8 cellular contexts compared by ENCODE assay signal in the genomic region with DNA sequence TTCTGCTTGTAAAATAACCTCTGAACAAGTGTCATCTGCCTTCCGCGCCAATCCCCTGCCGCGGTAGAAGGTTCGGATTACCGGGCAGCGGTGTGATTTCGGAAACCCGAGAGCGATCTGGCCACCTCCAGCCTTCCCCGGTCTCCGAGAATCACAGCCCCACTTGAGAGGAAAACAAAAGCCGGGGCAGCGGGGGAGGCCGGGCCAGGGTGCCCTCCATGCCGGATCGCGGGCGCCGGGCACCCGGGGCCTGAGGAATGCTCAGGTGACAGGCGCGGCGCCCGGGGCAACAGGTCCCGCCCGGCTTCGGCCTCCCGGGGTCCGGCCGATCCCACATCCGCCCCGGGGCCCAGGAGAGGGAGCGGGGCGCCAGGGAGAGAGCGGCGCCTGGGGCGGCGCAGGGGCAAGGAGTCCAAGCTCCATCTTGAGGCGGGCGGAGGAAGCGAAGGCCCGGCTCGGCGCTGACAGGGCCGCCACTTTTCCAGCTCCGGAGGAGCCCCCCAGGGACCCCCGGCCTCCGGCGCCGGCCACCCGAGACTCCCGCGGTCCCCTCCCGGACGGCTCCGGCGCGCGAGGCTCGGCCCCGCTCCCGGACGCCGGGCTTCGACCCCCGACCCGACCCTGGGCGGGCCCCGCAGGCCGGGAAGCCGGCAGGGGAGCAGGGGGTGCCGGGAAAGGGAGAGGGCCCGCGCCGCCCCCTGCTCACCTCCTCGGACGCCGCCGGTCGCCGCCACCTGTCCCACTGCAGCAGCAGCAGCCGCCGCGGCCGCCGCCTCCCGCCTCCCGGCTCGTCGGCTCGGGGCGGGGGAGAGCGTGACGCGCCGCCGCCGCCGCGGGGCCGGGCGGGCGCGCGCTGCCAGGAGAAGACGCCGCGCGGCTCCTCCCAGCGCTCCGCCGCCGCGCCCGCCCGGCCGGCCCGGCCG. TPM values are rescaled to one million over a fixed set of nuclear protein-coding genes. Genes with fewer than 3 reads are reported as not detected.
DNase-seq lines count a peak whose midpoint lies in the region; ATAC-seq, FAIRE-seq and TF ChIP-seq lines count a peak whose summit lies in the region.

A gene (minus strand): TSS at position 855 of the 923 bp plus-strand sequence. CDS start 42,217 bp downstream, outside the sequence.

- WGBS in SK-N-SH (ENCODE audit: low lambda C conversion rate), result 0% methylated on average over 15 of the region's 120 CpGs

- no peak for FAIRE-seq in D721Med (lab: Jason Lieb, UNC)

- POLR2A ChIA-PET in SK-N-SH (lab: Yijun Ruan, JAX), result no interaction called here
- POLR2A ChIA-PET in activated naive CD8-positive, alpha-beta T cell treated with anti-CD3 and anti-CD28 coated beads, Interleukin-2, amount 10 ng/mL, durations not matched to agents 7 days and 5 days (lab: Charles Lee), result interaction anchor here (0.6 to 1.1 kb wide), 7 partner anchors 8 to 104 kb away, joined by 3 to 6 read pairs (median 3); a partner anchor contains a TSS

- H3K9me3 ChIP-seq in HUES48 (ENCODE audit: control insufficient read depth, insufficient read depth, low read length) (no peaks in the 10 kb centered on the region), SK-N-SH (no peaks in the 10 kb centered on the region), cardiac muscle cell (ENCODE audit: low read depth) (no peaks in the 10 kb centered on the region)

- CTCF ChIA-PET in SK-N-SH (lab: Yijun Ruan, JAX), result interaction anchor here (0.6 to 2.4 kb wide), 4 partner anchors 8 to 111 kb away, joined by 3 to 11 read pairs (median 6); no protein-coding TSS in a partner anchor

- peaks cover 22% of the 10 kb centered on the region for H3K4me1 Mint-ChIP-seq in activated naive CD8-positive, alpha-beta T cell treated with anti-CD3 and anti-CD28 coated beads, Interleukin-2, amount 10 ng/mL, durations not matched to agents 7 days and 5 days

- peak within 1 kb of the TSS; percentile 73 for H2AFZ ChIP-seq in SK-N-SH (ENCODE audit: low read depth)

- H3F3A ChIP-seq in SK-N-SH (replicated peaks; ENCODE audit: insufficient read depth), result peaks cover 13% of the 10 kb centered on the region

- no peak for TF ChIP-seq EP300 in SK-N-SH (IDR thresholded peaks at IDR 0.05; ENCODE audit: borderline replicate concordance in 1 of 2, low read depth in 1 of 2, low read length in 1 of 2)

- H3K4me1 ChIP-seq in HUES48 (ENCODE audit: control insufficient read depth, insufficient read depth, low read length) (peaks cover 12% of the 10 kb centered on the region), SK-N-SH (ENCODE audit: control insufficient read depth in 1 of 2, insufficient read depth in 2 of 2, low read depth in 1 of 2, low read length in 1 of 2) (peaks cover 11 to 15% of the 10 kb centered on the region in 2 experiments; a peak in 2 of 4 replicates), cardiac muscle cell (ENCODE audit: low read depth) (peaks cover 17% of the 10 kb centered on the region)

- peak within 1 kb of the TSS; percentile 89 for H3K27ac Mint-ChIP-seq in activated naive CD8-positive, alpha-beta T cell treated with anti-CD3 and anti-CD28 coated beads, Interleukin-2, amount 10 ng/mL, durations not matched to agents 7 days and 5 days

- H3K4me3 Mint-ChIP-seq in activated naive CD8-positive, alpha-beta T cell treated with anti-CD3 and anti-CD28 coated beads, Interleukin-2, amount 10 ng/mL, durations not matched to agents 7 days and 5 days, result peak within 1 kb of the TSS; percentile 86

- intact Hi-C loops in posterior cingulate gyrus (cut with DNase I), result loop anchor here (2.0 kb wide), 1 partner anchor 79 kb away; a partner anchor contains a TSS

- H3K36me3 ChIP-seq in HUES48 (ENCODE audit: control insufficient read depth, insufficient read depth, low read length) (no peaks in the 10 kb centered on the region), SK-N-SH (replicated peaks in 1 of 2; ENCODE audit: control insufficient read depth in 1 of 2, insufficient read depth in 2 of 2, low read length in 1 of 2) (no peaks in the 10 kb centered on the region), cardiac muscle cell (no peaks in the 10 kb centered on the region)

- H4K20me1 ChIP-seq in SK-N-SH (ENCODE audit: insufficient read depth), result peaks cover 21% of the 10 kb centered on the region

- H3K4me2 ChIP-seq in SK-N-SH, result peak within 1 kb of the TSS; percentile 92

- DNase-seq in D721Med (ENCODE audit: insufficient read length, low spot score), result no peak
- DNase-seq in SK-N-SH, result peak; percentile 87
- peak; percentile 81 for DNase-seq in activated naive CD8-positive, alpha-beta T cell treated with anti-CD3 and anti-CD28 coated beads, Interleukin-2, amount 10 ng/mL, durations not matched to agents 7 days and 5 days
- peak; percentile 78 to 85 for DNase-seq in cardiac muscle cell (ENCODE audit: low read depth in 1 of 2, low spot score in 1 of 2)
- DNase-seq in posterior cingulate gyrus, result peak; percentile 26 to 92 (median 51)
- no peak for DNase-seq in middle frontal gyrus (ENCODE audit: extremely low spot score, low spot score)

- H3K9ac ChIP-seq in HUES48 (ENCODE audit: low read depth, low read length), result peak within 1 kb of the TSS; percentile 78
- H3K9ac ChIP-seq in SK-N-SH, result peak within 1 kb of the TSS; percentile 97

- TF ChIP-seq RAD21 in SK-N-SH (IDR thresholded peaks at IDR 0.05; ENCODE audit: low read length), result peak; percentile 36

- H3K27me3 Mint-ChIP-seq in activated naive CD8-positive, alpha-beta T cell treated with anti-CD3 and anti-CD28 coated beads, Interleukin-2, amount 10 ng/mL, durations not matched to agents 7 days and 5 days, result no peaks in the 10 kb centered on the region

- H3K27me3 ChIP-seq in HUES48 (ENCODE audit: control insufficient read depth, insufficient read depth, low read length), result no peaks in the 10 kb centered on the region
- H3K27me3 ChIP-seq in SK-N-SH (ENCODE audit: insufficient read depth), result no peaks in the 10 kb centered on the region
- no peaks in the 10 kb centered on the region for H3K27me3 ChIP-seq in cardiac muscle cell

- H3K9me3 Mint-ChIP-seq in activated naive CD8-positive, alpha-beta T cell treated with anti-CD3 and anti-CD28 coated beads, Interleukin-2, amount 10 ng/mL, durations not matched to agents 7 days and 5 days, result no peaks in the 10 kb centered on the region

- peak within 1 kb of the TSS; percentile 77 for H3K4me3 ChIP-seq in HUES48 (ENCODE audit: low read depth, low read length)
- H3K4me3 ChIP-seq in SK-N-SH (ENCODE audit: low read depth in 2 of 2, low read length in 1 of 2), result peak within 1 kb of the TSS; percentile 67 to 79
- H3K4me3 ChIP-seq in cardiac muscle cell, result peak within 1 kb of the TSS; percentile 74

- no peaks in the 10 kb centered on the region for H3K9me2 ChIP-seq in SK-N-SH

- TF ChIP-seq CTCF in D721Med (IDR thresholded peaks at IDR 0.05; ENCODE audit: insufficient read depth, missing control alignments) (peak; percentile 22), SK-N-SH (IDR thresholded peaks at IDR 0.05) (peak; percentile 47), cardiac muscle cell (IDR thresholded peaks at IDR 0.05; ENCODE audit: low read depth, low read length) (peak; percentile 50)

- H3K79me2 ChIP-seq in SK-N-SH (ENCODE audit: insufficient read depth), result peaks cover 50% of the 10 kb centered on the region

- H3K36me3 Mint-ChIP-seq in activated naive CD8-positive, alpha-beta T cell treated with anti-CD3 and anti-CD28 coated beads, Interleukin-2, amount 10 ng/mL, durations not matched to agents 7 days and 5 days, result no peaks in the 10 kb centered on the region

- ATAC-seq in GM19463 (IDR thresholded peaks at IDR 0.05; ENCODE audit: unreplicated experiment), result peak; percentile 68
- ATAC-seq in activated naive CD8-positive, alpha-beta T cell treated with anti-CD3 and anti-CD28 coated beads, Interleukin-2, amount 10 ng/mL, durations not matched to agents 7 days and 5 days (ENCODE audit: low read depth), result peak; percentile 76

- H3K27ac ChIP-seq in HUES48 (ENCODE audit: low read depth, low read length) (peak within 1 kb of the TSS; percentile 94), SK-N-SH (ENCODE audit: low read depth in 2 of 2, low read length in 1 of 2) (peak within 1 kb of the TSS; percentile 77 to 94), cardiac muscle cell (peak within 1 kb of the TSS; percentile 99)

TF ChIP-seq in SK-N-SH, 30 proteins besides CTCF, POLR2A, EP300 and RAD21:
- TF ChIP-seq, protein P1, sequence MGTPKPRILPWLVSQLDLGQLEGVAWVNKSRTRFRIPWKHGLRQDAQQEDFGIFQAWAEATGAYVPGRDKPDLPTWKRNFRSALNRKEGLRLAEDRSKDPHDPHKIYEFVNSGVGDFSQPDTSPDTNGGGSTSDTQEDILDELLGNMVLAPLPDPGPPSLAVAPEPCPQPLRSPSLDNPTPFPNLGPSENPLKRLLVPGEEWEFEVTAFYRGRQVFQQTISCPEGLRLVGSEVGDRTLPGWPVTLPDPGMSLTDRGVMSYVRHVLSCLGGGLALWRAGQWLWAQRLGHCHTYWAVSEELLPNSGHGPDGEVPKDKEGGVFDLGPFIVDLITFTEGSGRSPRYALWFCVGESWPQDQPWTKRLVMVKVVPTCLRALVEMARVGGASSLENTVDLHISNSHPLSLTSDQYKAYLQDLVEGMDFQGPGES (IDR thresholded peaks at IDR 0.05; ENCODE audit: low read depth, low read length), result no peak
- peak; percentile 11 for TF ChIP-seq MXI1 (IDR thresholded peaks at IDR 0.05; ENCODE audit: low read depth, low read length)
- 0 out of 2 replicates have a peak, but pooled peaks have one; percentile 21 for TF ChIP-seq TAF1 (IDR thresholded peaks at IDR 0.05; ENCODE audit: borderline replicate concordance, low read depth, low read length)
- peak; percentile 67; the same call in 1 of the 2 replicates for TF ChIP-seq SIN3A (IDR thresholded peaks at IDR 0.05; ENCODE audit: borderline replicate concordance, low read depth, low read length)
- TF ChIP-seq, protein P2, sequence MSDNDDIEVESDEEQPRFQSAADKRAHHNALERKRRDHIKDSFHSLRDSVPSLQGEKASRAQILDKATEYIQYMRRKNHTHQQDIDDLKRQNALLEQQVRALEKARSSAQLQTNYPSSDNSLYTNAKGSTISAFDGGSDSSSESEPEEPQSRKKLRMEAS (IDR thresholded peaks at IDR 0.05; ENCODE audit: low read depth), result no peak; the same call in 1 of the 2 replicates
- peak; percentile 54; the same call in 1 of the 2 replicates for TF ChIP-seq YY1 (IDR thresholded peaks at IDR 0.05; ENCODE audit: low read depth)

RNA-seq across cellular contexts. Expression of the gene that starts here (rescaled TPM):
- polyA plus RNA-seq in SK-N-SH (2012; rRNA removed), result 33.9 and 48.9 TPM in 2 replicates
- 31.8 and 32.6 TPM in 2 replicates for polyA plus RNA-seq in SK-N-SH (2012; cell fraction: cytosol; rRNA removed)
- 74.9 and 82.5 TPM in 2 replicates for polyA plus RNA-seq in SK-N-SH (2012; cell fraction: nucleus; rRNA removed)
- 10 to 100 TPM; 61.2 to 61.5 TPM for total RNA-seq in activated naive CD8-positive, alpha-beta T cell treated with anti-CD3 and anti-CD28 coated beads, Interleukin-2, amount 10 ng/mL, durations not matched to agents 7 days and 5 days
- 29.1 and 46.3 TPM in 2 replicates for total RNA-seq in cardiac muscle cell
- 29.6 and 40.0 TPM in 2 replicates for polyA plus RNA-seq in cardiac muscle cell

Comparison
In these comparisons a context has a peak if more than half of its experiments do, and no peak if none do; other contexts are left out.
1. DNase-seq: peak in SK-N-SH (single experiment), activated naive CD8-positive, alpha-beta T cell treated with anti-CD3 and anti-CD28 coated beads, Interleukin-2, amount 10 ng/mL, durations not matched to agents 7 days and 5 days (single experiment), cardiac muscle cell (2 of 2) and posterior cingulate gyrus (10 of 10); none in D721Med (single experiment) and middle frontal gyrus (single experiment).
2. Peak in every context shown above with its lines, with median percentiles within 50 percentile points of each other: CTCF ChIP-seq, H3K27ac ChIP-seq and H3K4me3 ChIP-seq.